11 cellular contexts compared by ENCODE assay signal in genomic region chr11:33936745-33937612, GRCh38.
A peak's percentile ranks its signal among the peaks of the same experiment; 100 is the strongest.
DNase-seq lines count a peak whose midpoint lies in the region; ATAC-seq and TF ChIP-seq lines count a peak whose summit lies in the region.
"Had no signal": no experiment of that assay in that cellular context is flagged by ENCODE, and none has a peak within 500 bp of the region (broad histone marks: within the 10 kb centered on the region; RNA-seq: fewer than 3 reads in every experiment).

No MANE protein-coding gene starts in this region.

- H3K4me3 ChIP-seq in fibroblast of pulmonary artery (replicated peaks; ENCODE audit: low read depth, low read length) (no peak overlapping the region), parathyroid adenoma (ENCODE audit: low read depth, low read length) (no peak overlapping the region)
- H3K4me3 ChIP-seq: dorsolateral prefrontal cortex, SJCRH30, skin epidermis had no signal

- H3K9me3 Mint-ChIP-seq in stimulated activated memory B cell treated with anti-CD40 and anti-IgM and Interleukin-4, amounts not matched to agents 10 μg/mL and 1 μg/mL and 100 μg/mL, for 72 hours, result peaks cover 9% of the 10 kb centered on the region

- H2AFZ ChIP-seq in parathyroid adenoma, result no peak overlapping the region

- no peak overlapping the region for H3K9ac ChIP-seq in parathyroid adenoma

- H3K27ac ChIP-seq in parathyroid adenoma, result peak overlapping the region; percentile 9
- H3K27ac ChIP-seq: SJCRH30 had no signal

- no peaks in the 10 kb centered on the region for H3K27me3 ChIP-seq in parathyroid adenoma (ENCODE audit: control insufficient read depth, insufficient read depth, low read length)
- H3K27me3 ChIP-seq: dorsolateral prefrontal cortex, SJCRH30 had no signal

- no peaks in the 10 kb centered on the region for H3K36me3 ChIP-seq in parathyroid adenoma (ENCODE audit: control insufficient read depth, insufficient read depth, low read length)
- H3K36me3 ChIP-seq: SJCRH30 had no signal

- no peaks in the 10 kb centered on the region for H3K27me3 Mint-ChIP-seq in stimulated activated memory B cell treated with anti-CD40 and anti-IgM and Interleukin-4, amounts not matched to agents 10 μg/mL and 1 μg/mL and 100 μg/mL, for 72 hours

- ATAC-seq in GM19463 (IDR thresholded peaks at IDR 0.05; ENCODE audit: unreplicated experiment) (no peak), GM21737 (IDR thresholded peaks at IDR 0.05; ENCODE audit: unreplicated experiment) (no peak), GM18873 (IDR thresholded peaks at IDR 0.05; ENCODE audit: low FRiP score, unreplicated experiment) (no peak)
- no peak for ATAC-seq in stimulated activated memory B cell treated with anti-CD40 and anti-IgM and Interleukin-4, amounts not matched to agents 10 μg/mL and 1 μg/mL and 100 μg/mL, for 72 hours

- TF ChIP-seq CTCF in fibroblast of pulmonary artery (IDR thresholded peaks at IDR 0.05; ENCODE audit: low read length, missing control alignments) (no peak), parathyroid adenoma (IDR thresholded peaks at IDR 0.05) (no peak)

- no peak overlapping the region for H3K4me3 Mint-ChIP-seq in stimulated activated memory B cell treated with anti-CD40 and anti-IgM and Interleukin-4, amounts not matched to agents 10 μg/mL and 1 μg/mL and 100 μg/mL, for 72 hours

- no peaks in the 10 kb centered on the region for H3K4me1 ChIP-seq in parathyroid adenoma
- H3K4me1 ChIP-seq: SJCRH30 had no signal

- H3K4me1 Mint-ChIP-seq in stimulated activated memory B cell treated with anti-CD40 and anti-IgM and Interleukin-4, amounts not matched to agents 10 μg/mL and 1 μg/mL and 100 μg/mL, for 72 hours, result peaks cover 24% of the 10 kb centered on the region

- H3K27ac Mint-ChIP-seq in stimulated activated memory B cell treated with anti-CD40 and anti-IgM and Interleukin-4, amounts not matched to agents 10 μg/mL and 1 μg/mL and 100 μg/mL, for 72 hours, result no peak overlapping the region

- peak; percentile 25 for DNase-seq in DMS153 treated with DMSO at 0.1 percent for 48 hours (lab: John Stamatoyannopoulos, UW; ENCODE audit: unreplicated experiment)
- DNase-seq in NCI-H82 treated with DMSO at 0.1 percent for 48 hours (lab: John Stamatoyannopoulos, UW; ENCODE audit: unreplicated experiment), result peak; percentile 29
- DNase-seq in fibroblast of pulmonary artery (ENCODE audit: low read depth), result peak; percentile 69
- DNase-seq: dorsolateral prefrontal cortex, SJCRH30 had no signal

- H3K79me2 ChIP-seq in parathyroid adenoma, result no peaks in the 10 kb centered on the region

- no peaks in the 10 kb centered on the region for H3K36me3 Mint-ChIP-seq in stimulated activated memory B cell treated with anti-CD40 and anti-IgM and Interleukin-4, amounts not matched to agents 10 μg/mL and 1 μg/mL and 100 μg/mL, for 72 hours

- H3K9me3 ChIP-seq in parathyroid adenoma (ENCODE audit: control insufficient read depth, low read length), result no peaks in the 10 kb centered on the region
- H3K9me3 ChIP-seq: SJCRH30 had no signal

- no peak overlapping the region for H3K4me2 ChIP-seq in parathyroid adenoma (ENCODE audit: low read length)
